21 cellular contexts compared by ENCODE assay signal in the genomic region with DNA sequence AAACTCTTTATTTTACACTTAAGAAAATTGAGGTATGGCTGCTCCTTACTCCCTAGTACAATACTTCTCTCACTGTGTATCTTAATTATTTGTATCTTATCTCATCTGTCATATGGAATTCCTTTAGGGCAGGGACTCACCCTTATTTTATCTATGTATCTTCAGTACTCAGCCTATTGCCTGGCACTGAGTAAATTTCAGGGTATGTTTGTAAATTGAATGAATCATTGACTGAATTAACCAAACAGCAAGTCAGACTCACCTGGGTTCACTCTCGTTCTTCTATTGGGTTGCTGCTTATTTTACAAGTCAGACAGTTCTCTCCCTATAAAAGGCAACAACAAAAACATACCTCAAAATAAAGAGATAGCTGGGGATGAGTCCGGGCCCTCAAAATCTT.
"Had no signal": no experiment of that assay in that cellular context is flagged by ENCODE, and none has a peak within 500 bp of the region (broad histone marks: within the 10 kb centered on the region; RNA-seq: fewer than 3 reads in every experiment).

No MANE protein-coding gene starts in this region.

- ATAC-seq: left cardiac atrium; right cardiac atrium; stimulated activated naive CD8-positive, alpha-beta T cell treated with anti-CD3 and anti-CD28 coated beads, Interleukin-15, Interleukin-2, amounts not matched to agents 100 U/mL and 50 U/mL, for 24 hours had no signal

- H3K4me1 Mint-ChIP-seq: activated CD4-positive, alpha-beta T cell treated with anti-CD3 and anti-CD28 coated beads, Interleukin-2, amount 10 ng/mL, durations not matched to agents 7 days and 5 days; activated naive CD8-positive, alpha-beta T cell treated with anti-CD3 and anti-CD28 coated beads for 36 hours had no signal

- H3K4me3 ChIP-seq: lung, skin epidermis had no signal

- H3K27ac Mint-ChIP-seq: activated CD4-positive, alpha-beta T cell treated with anti-CD3 and anti-CD28 coated beads, Interleukin-2, amount 10 ng/mL, durations not matched to agents 7 days and 5 days; activated naive CD8-positive, alpha-beta T cell treated with anti-CD3 and anti-CD28 coated beads for 36 hours; mesothelial cell of epicardium; progenitor cell of endocrine pancreas; T-helper 2 cell treated with Interferon-gamma antibody and Interleukin-4, amounts not matched to agents 5 μg/mL and 100 μg/mL, for 36 hours; type B pancreatic cell had no signal

- H3K27me3 Mint-ChIP-seq: progenitor cell of endocrine pancreas, type B pancreatic cell had no signal

- DNase-seq: activated CD4-positive, alpha-beta T cell treated with anti-CD3 and anti-CD28 coated beads, Interleukin-2, amount 10 ng/mL, durations not matched to agents 7 days and 5 days; activated CD4-positive, CD25-positive, alpha-beta regulatory T cell; activated CD8-positive, alpha-beta memory T cell treated with anti-CD3 and anti-CD28 coated beads, Interleukin-2, amount 50 U/mL, for 48 hours; activated gamma-delta T cell treated with Interleukin-2 at 50 U/mL for 16 hours; activated naive CD8-positive, alpha-beta T cell treated with anti-CD3 and anti-CD28 coated beads for 36 hours; cerebellar nuclear complex; effector CD8-positive, alpha-beta T cell; head of caudate nucleus; left cardiac atrium; right cardiac atrium; stimulated activated CD4-positive, alpha-beta T cell treated with anti-CD3 and anti-CD28 coated beads, Interleukin-4, amount 100 ng/mL, for 4 hours; stimulated activated CD8-positive, alpha-beta memory T cell treated with anti-CD3 and anti-CD28 coated beads, Interleukin-4, amount 100 ng/mL, for 48 hours; stimulated activated naive CD8-positive, alpha-beta T cell treated with anti-CD3 and anti-CD28 coated beads, Interleukin-15, Interleukin-2, amounts not matched to agents 100 U/mL and 50 U/mL, for 24 hours had no signal

- FAIRE-seq: endothelial cell of umbilical vein, frontal cortex had no signal

- H3K4me3 Mint-ChIP-seq: activated CD4-positive, alpha-beta T cell treated with anti-CD3 and anti-CD28 coated beads, Interleukin-2, amount 10 ng/mL, durations not matched to agents 7 days and 5 days; activated naive CD8-positive, alpha-beta T cell treated with anti-CD3 and anti-CD28 coated beads for 36 hours; mesothelial cell of epicardium; T-helper 2 cell treated with Interferon-gamma antibody and Interleukin-4, amounts not matched to agents 5 μg/mL and 100 μg/mL, for 36 hours; type B pancreatic cell had no signal

- H3K36me3 Mint-ChIP-seq: activated naive CD8-positive, alpha-beta T cell treated with anti-CD3 and anti-CD28 coated beads for 36 hours; mesothelial cell of epicardium; type B pancreatic cell had no signal

- H3K27ac ChIP-seq: skin epidermis had no signal

- H3K9me3 Mint-ChIP-seq: activated CD4-positive, alpha-beta T cell treated with anti-CD3 and anti-CD28 coated beads, Interleukin-2, amount 10 ng/mL, durations not matched to agents 7 days and 5 days; activated naive CD8-positive, alpha-beta T cell treated with anti-CD3 and anti-CD28 coated beads for 36 hours; mesothelial cell of epicardium; T-helper 2 cell treated with Interferon-gamma antibody and Interleukin-4, amounts not matched to agents 5 μg/mL and 100 μg/mL, for 36 hours; type B pancreatic cell had no signal
